ENCODE assay signal across 9 cellular contexts in the genomic region with DNA sequence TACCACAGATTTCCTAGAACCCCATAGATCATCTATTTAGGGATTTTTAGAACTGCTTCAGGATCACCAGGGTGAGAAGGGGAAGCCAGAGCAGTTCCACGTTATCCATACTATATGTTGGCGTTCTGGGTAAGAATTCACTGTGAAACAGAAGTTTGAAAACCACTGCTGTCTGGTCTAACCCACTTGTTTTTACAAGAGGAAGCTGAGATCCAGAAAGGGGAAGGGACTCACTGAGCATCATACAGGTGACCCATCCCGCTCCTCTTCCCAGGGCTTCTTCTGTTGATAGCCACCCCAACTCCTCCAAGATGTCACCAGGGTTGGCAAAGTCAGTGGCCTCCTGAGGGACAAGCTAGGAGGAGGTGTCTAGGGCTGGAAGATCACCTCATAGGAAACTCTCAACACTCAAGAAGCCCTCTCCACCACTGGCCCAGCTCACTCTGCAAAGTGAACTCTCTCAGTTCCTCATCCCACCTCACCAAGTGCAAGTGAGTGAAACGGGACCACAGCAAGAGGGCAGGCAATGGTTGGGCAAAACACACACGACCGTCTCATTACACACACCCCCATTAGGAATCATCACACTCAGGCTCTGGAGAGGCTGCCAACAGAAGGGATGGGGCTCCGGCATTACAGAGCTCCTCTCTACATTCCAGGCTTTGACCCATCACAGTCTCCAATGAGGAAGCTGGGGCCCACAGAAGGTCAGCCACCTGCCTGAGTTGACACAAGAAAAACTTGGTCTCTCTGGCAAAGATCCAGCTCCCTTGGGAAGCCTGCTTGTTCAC. TPM values are rescaled to one million over a fixed set of nuclear protein-coding genes. Genes with fewer than 3 reads are reported as not detected.
DNase-seq lines count a peak whose midpoint lies in the region; ATAC-seq and TF ChIP-seq lines count a peak whose summit lies in the region.
"Had no signal": no experiment of that assay in that cellular context is flagged by ENCODE, and none has a peak within 500 bp of the region (broad histone marks: within the 10 kb centered on the region; RNA-seq: fewer than 3 reads in every experiment).

No MANE protein-coding gene starts in this region.

- no peaks in the 10 kb centered on the region for H3K36me3 Mint-ChIP-seq in activated naive CD8-positive, alpha-beta T cell treated with anti-CD3 and anti-CD28 coated beads, Interleukin-2, amount 10 ng/mL, durations not matched to agents 7 days and 5 days
- no peaks in the 10 kb centered on the region for H3K36me3 Mint-ChIP-seq in activated naive CD8-positive, alpha-beta T cell treated with anti-CD3 and anti-CD28 coated beads, Interleukin-2, amount 50 U/mL, for 24 hours (ENCODE audit: low read depth)
- H3K36me3 Mint-ChIP-seq in activated CD4-positive, alpha-beta T cell treated with anti-CD3 and anti-CD28 coated beads for 36 hours (ENCODE audit: low read depth) = no peaks in the 10 kb centered on the region

- no peak overlapping the region for H3K27ac ChIP-seq in upper lobe of right lung
- H3K27ac ChIP-seq in brain microvascular endothelial cell = no peak overlapping the region

- peak overlapping the region; percentile 64 to 69 for H3K4me3 ChIP-seq in foreskin fibroblast (ENCODE audit: low read depth in 1 of 2, low read length in 2 of 2)
- peak overlapping the region; percentile 61 for H3K4me3 ChIP-seq in upper lobe of right lung
- no peak overlapping the region for H3K4me3 ChIP-seq in HAP-1
- no peak overlapping the region for H3K4me3 ChIP-seq in brain microvascular endothelial cell (ENCODE audit: low read depth, low read length)

- CTCF ChIA-PET in activated CD4-positive, alpha-beta T cell treated with anti-CD3 and anti-CD28 coated beads for 36 hours (lab: Charles Lee) = interaction anchor here (0.8 to 6.9 kb wide), 9 partner anchors 9 to 430 kb away, joined by 3 to 40 read pairs (median 5); no protein-coding TSS in a partner anchor

- H3K27me3 Mint-ChIP-seq in activated naive CD8-positive, alpha-beta T cell treated with anti-CD3 and anti-CD28 coated beads, Interleukin-2, amount 10 ng/mL, durations not matched to agents 7 days and 5 days = peaks cover 46% of the 10 kb centered on the region
- peaks cover 22% of the 10 kb centered on the region for H3K27me3 Mint-ChIP-seq in activated naive CD8-positive, alpha-beta T cell treated with anti-CD3 and anti-CD28 coated beads, Interleukin-2, amount 50 U/mL, for 24 hours
- H3K27me3 Mint-ChIP-seq in activated CD4-positive, alpha-beta T cell treated with anti-CD3 and anti-CD28 coated beads for 36 hours = peaks cover 18% of the 10 kb centered on the region

- no peak for ATAC-seq in activated naive CD8-positive, alpha-beta T cell treated with anti-CD3 and anti-CD28 coated beads, Interleukin-2, amount 10 ng/mL, durations not matched to agents 7 days and 5 days (ENCODE audit: low read depth)
- ATAC-seq in activated naive CD8-positive, alpha-beta T cell treated with anti-CD3 and anti-CD28 coated beads, Interleukin-2, amount 50 U/mL, for 24 hours = no peak
- ATAC-seq in HG03521 (IDR thresholded peaks at IDR 0.05; ENCODE audit: unreplicated experiment) (peak; percentile 43), upper lobe of right lung (peak; percentile 1)
- no peak for ATAC-seq in activated CD4-positive, alpha-beta T cell treated with anti-CD3 and anti-CD28 coated beads for 36 hours

- no peak for DNase-seq in activated naive CD8-positive, alpha-beta T cell treated with anti-CD3 and anti-CD28 coated beads, Interleukin-2, amount 10 ng/mL, durations not matched to agents 7 days and 5 days
- DNase-seq in activated naive CD8-positive, alpha-beta T cell treated with anti-CD3 and anti-CD28 coated beads, Interleukin-2, amount 50 U/mL, for 24 hours = no peak
- no peak for DNase-seq in foreskin fibroblast
- DNase-seq in upper lobe of right lung = no peak
- DNase-seq in HAP-1 (ENCODE audit: low spot score in 2 of 2) = no peak
- DNase-seq in activated CD4-positive, alpha-beta T cell treated with anti-CD3 and anti-CD28 coated beads for 36 hours = no peak
- DNase-seq in brain microvascular endothelial cell = no peak
- DNase-seq: activated gamma-delta T cell had no signal

- no peaks in the 10 kb centered on the region for H3K9me3 Mint-ChIP-seq in activated naive CD8-positive, alpha-beta T cell treated with anti-CD3 and anti-CD28 coated beads, Interleukin-2, amount 10 ng/mL, durations not matched to agents 7 days and 5 days
- no peaks in the 10 kb centered on the region for H3K9me3 Mint-ChIP-seq in activated naive CD8-positive, alpha-beta T cell treated with anti-CD3 and anti-CD28 coated beads, Interleukin-2, amount 50 U/mL, for 24 hours
- H3K9me3 Mint-ChIP-seq in activated CD4-positive, alpha-beta T cell treated with anti-CD3 and anti-CD28 coated beads for 36 hours (ENCODE audit: low read depth) = no peaks in the 10 kb centered on the region

- intact Hi-C loops in upper lobe of right lung (cut with DNase I) = no loop called here
- intact Hi-C loops in activated CD4-positive, alpha-beta T cell treated with anti-CD3 and anti-CD28 coated beads for 36 hours (cut with DNase I, micrococcal nuclease) = loop anchor here in 1 of 2 experiments (5.0 kb wide), 4 partner anchors 32 to 212 kb away; a partner anchor contains a TSS

- no peak overlapping the region for H3K27ac Mint-ChIP-seq in activated naive CD8-positive, alpha-beta T cell treated with anti-CD3 and anti-CD28 coated beads, Interleukin-2, amount 10 ng/mL, durations not matched to agents 7 days and 5 days
- no peak overlapping the region for H3K27ac Mint-ChIP-seq in activated naive CD8-positive, alpha-beta T cell treated with anti-CD3 and anti-CD28 coated beads, Interleukin-2, amount 50 U/mL, for 24 hours
- H3K27ac Mint-ChIP-seq in activated CD4-positive, alpha-beta T cell treated with anti-CD3 and anti-CD28 coated beads for 36 hours = no peak overlapping the region

- H3K4me3 Mint-ChIP-seq in activated naive CD8-positive, alpha-beta T cell treated with anti-CD3 and anti-CD28 coated beads, Interleukin-2, amount 10 ng/mL, durations not matched to agents 7 days and 5 days = peak overlapping the region; percentile 47
- H3K4me3 Mint-ChIP-seq in activated naive CD8-positive, alpha-beta T cell treated with anti-CD3 and anti-CD28 coated beads, Interleukin-2, amount 50 U/mL, for 24 hours = no peak overlapping the region
- no peak overlapping the region for H3K4me3 Mint-ChIP-seq in activated CD4-positive, alpha-beta T cell treated with anti-CD3 and anti-CD28 coated beads for 36 hours

- in situ Hi-C loops in HAP-1 (cut with MboI; ENCODE audit: low sequenced_read_pairs) = no loop called here
- in situ Hi-C loops in brain microvascular endothelial cell (cut with HindIII; ENCODE audit: low pct_ligation_motif_present, low sequenced_read_pairs) = no loop called here

- peaks cover 3% of the 10 kb centered on the region for H3K36me3 ChIP-seq in upper lobe of right lung
- no peaks in the 10 kb centered on the region for H3K36me3 ChIP-seq in HAP-1 (replicated peaks)
- no peaks in the 10 kb centered on the region for H3K36me3 ChIP-seq in brain microvascular endothelial cell (replicated peaks)

- no peaks in the 10 kb centered on the region for H3K27me3 ChIP-seq in upper lobe of right lung
- H3K27me3 ChIP-seq in HAP-1 (ENCODE audit: low read depth) = no peaks in the 10 kb centered on the region
- H3K27me3 ChIP-seq in brain microvascular endothelial cell (replicated peaks) = no peaks in the 10 kb centered on the region

- TF ChIP-seq CTCF in foreskin fibroblast (IDR thresholded peaks at IDR 0.05; ENCODE audit: low read depth, low read length) (no peak), upper lobe of right lung (IDR thresholded peaks at IDR 0.05) (no peak), brain microvascular endothelial cell (IDR thresholded peaks at IDR 0.05; ENCODE audit: low read depth, low read length, missing control alignments) (no peak)

- H3K4me1 Mint-ChIP-seq in activated naive CD8-positive, alpha-beta T cell treated with anti-CD3 and anti-CD28 coated beads, Interleukin-2, amount 10 ng/mL, durations not matched to agents 7 days and 5 days = peaks cover 8% of the 10 kb centered on the region
- peaks cover 20% of the 10 kb centered on the region for H3K4me1 Mint-ChIP-seq in activated naive CD8-positive, alpha-beta T cell treated with anti-CD3 and anti-CD28 coated beads, Interleukin-2, amount 50 U/mL, for 24 hours
- peaks cover 5% of the 10 kb centered on the region for H3K4me1 Mint-ChIP-seq in activated CD4-positive, alpha-beta T cell treated with anti-CD3 and anti-CD28 coated beads for 36 hours

- H3K4me1 ChIP-seq in upper lobe of right lung (peaks cover 14% of the 10 kb centered on the region), HAP-1 (peaks cover 10% of the 10 kb centered on the region)

- no peaks in the 10 kb centered on the region for H3K9me3 ChIP-seq in upper lobe of right lung
- H3K9me3 ChIP-seq in HAP-1 = no peaks in the 10 kb centered on the region

- POLR2A ChIA-PET in activated naive CD8-positive, alpha-beta T cell treated with anti-CD3 and anti-CD28 coated beads, Interleukin-2, amount 10 ng/mL, durations not matched to agents 7 days and 5 days (lab: Charles Lee) = interaction anchor here (0.6 to 2.0 kb wide), 2 partner anchors 62 to 292 kb away, joined by 3 to 5 read pairs; no protein-coding TSS in a partner anchor
- POLR2A ChIA-PET in activated CD4-positive, alpha-beta T cell treated with anti-CD3 and anti-CD28 coated beads for 36 hours (lab: Charles Lee) = interaction anchor here (0.6 kb wide), 1 partner anchor 435 kb away, joined by 3 read pairs; no protein-coding TSS in a partner anchor

RNA-seq across cellular contexts. Expression of a gene that starts 1.8 kb away (rescaled TPM):
- 10 to 100 TPM; 13.4 to 17.6 TPM for total RNA-seq in activated naive CD8-positive, alpha-beta T cell treated with anti-CD3 and anti-CD28 coated beads, Interleukin-2, amount 10 ng/mL, durations not matched to agents 7 days and 5 days
- total RNA-seq in upper lobe of right lung = 73.3 TPM
- 1 to 10 TPM; 1.0 to 1.3 TPM for total RNA-seq in activated CD4-positive, alpha-beta T cell treated with anti-CD3 and anti-CD28 coated beads for 36 hours

RNA-seq across cellular contexts. Expression of a gene that starts 49.1 kb away (rescaled TPM):
- 10 to 100 TPM; 57.6 to 61.5 TPM for total RNA-seq in activated naive CD8-positive, alpha-beta T cell treated with anti-CD3 and anti-CD28 coated beads, Interleukin-2, amount 10 ng/mL, durations not matched to agents 7 days and 5 days
- total RNA-seq in upper lobe of right lung = 54.9 TPM
- total RNA-seq in activated CD4-positive, alpha-beta T cell treated with anti-CD3 and anti-CD28 coated beads for 36 hours = 100 to 1,000 TPM in 1 of 2 experiments, 10 to 100 TPM in 1; 95.5 to 111 TPM

RNA-seq across cellular contexts. Expression of a gene that starts 51.3 kb away (rescaled TPM):
- 100 to 1,000 TPM; 119 to 126 TPM for total RNA-seq in activated naive CD8-positive, alpha-beta T cell treated with anti-CD3 and anti-CD28 coated beads, Interleukin-2, amount 10 ng/mL, durations not matched to agents 7 days and 5 days
- 162 TPM for total RNA-seq in upper lobe of right lung
- 100 to 1,000 TPM in 1 of 2 experiments, 10 to 100 TPM in 1; 92.2 to 108 TPM for total RNA-seq in activated CD4-positive, alpha-beta T cell treated with anti-CD3 and anti-CD28 coated beads for 36 hours

Comparison
In these comparisons a context has a peak if more than half of its experiments do, and no peak if none do; other contexts are left out.
1. ATAC-seq: peak in HG03521 (single experiment) and upper lobe of right lung (single experiment); none in activated naive CD8-positive, alpha-beta T cell treated with anti-CD3 and anti-CD28 coated beads, Interleukin-2, amount 10 ng/mL, durations not matched to agents 7 days and 5 days (single experiment), activated naive CD8-positive, alpha-beta T cell treated with anti-CD3 and anti-CD28 coated beads, Interleukin-2, amount 50 U/mL, for 24 hours (single experiment) and activated CD4-positive, alpha-beta T cell treated with anti-CD3 and anti-CD28 coated beads for 36 hours (single experiment).
2. H3K4me3 ChIP-seq: peak in foreskin fibroblast (2 of 2) and upper lobe of right lung (single experiment); none in HAP-1 (single experiment) and brain microvascular endothelial cell (single experiment).
3. RNA of a gene that starts 1.8 kb away (total RNA-seq): 73.3 TPM in upper lobe of right lung (single experiment) and 13.4 to 17.6 TPM in activated naive CD8-positive, alpha-beta T cell treated with anti-CD3 and anti-CD28 coated beads, Interleukin-2, amount 10 ng/mL, durations not matched to agents 7 days and 5 days; 1.0 to 1.3 TPM in activated CD4-positive, alpha-beta T cell treated with anti-CD3 and anti-CD28 coated beads for 36 hours; every median in the first group is over 4 times any median in the second.